ENCODE assay signal across 19 cellular contexts in the genomic region with DNA sequence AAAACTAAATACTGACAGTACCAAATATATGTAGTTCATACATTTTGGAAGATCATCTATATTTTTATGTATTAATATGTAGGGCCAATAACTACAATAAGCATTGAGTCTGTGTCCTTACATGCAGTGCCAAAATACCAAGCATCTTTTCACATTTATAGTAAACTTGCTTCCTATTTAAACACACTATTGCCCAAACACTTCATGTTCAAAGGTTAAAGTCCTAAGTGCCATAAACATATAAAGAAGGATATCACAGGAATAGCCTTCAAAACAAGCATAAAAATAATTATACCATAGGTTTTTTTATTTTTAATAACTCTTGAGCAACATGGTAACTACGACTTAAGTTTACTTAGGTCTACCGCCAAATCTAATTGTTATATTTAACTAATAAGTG. TPM values are rescaled to one million over a fixed set of nuclear protein-coding genes. Genes with fewer than 3 reads are reported as not detected.
DNase-seq lines count a peak whose midpoint lies in the region; ATAC-seq, FAIRE-seq and TF ChIP-seq lines count a peak whose summit lies in the region.
"Had no signal": no experiment of that assay in that cellular context is flagged by ENCODE, and none has a peak within 500 bp of the region (broad histone marks: within the 10 kb centered on the region; RNA-seq: fewer than 3 reads in every experiment).

No MANE protein-coding gene starts in this region.

- peaks cover 11 to 26% of the 10 kb centered on the region in 2 experiments for H3K36me3 ChIP-seq in endothelial cell of umbilical vein (ENCODE audit: control insufficient read depth in 2 of 2, extremely low read depth in 1 of 2, insufficient read depth in 2 of 2, low read length in 2 of 2)
- no peaks in the 10 kb centered on the region for H3K36me3 ChIP-seq in mucosa of descending colon (ENCODE audit: low read depth)

- no peak for DNase-seq in endothelial cell of umbilical vein (ENCODE audit: low read depth, low spot score)
- DNase-seq in mucosa of descending colon: no peak
- no peak for DNase-seq in GM20000 (ENCODE audit: low spot score)
- DNase-seq in NCI-H128 (lab: John Stamatoyannopoulos, UW; ENCODE audit: unreplicated experiment): no peak
- DNase-seq: C1 segment of cervical spinal cord; Calu3; CD4-positive, alpha-beta memory T cell; COR-L47; DMS53; DMS79 treated with DMSO at 0.1 percent for 48 hours; GF-D8; GM23248; H9 had no signal

- no peaks in the 10 kb centered on the region for H3K9me1 ChIP-seq in endothelial cell of umbilical vein (replicated peaks; ENCODE audit: control insufficient read depth, extremely low read depth, insufficient read depth, low read length)

- no peak for TF ChIP-seq POLR2A in endothelial cell of umbilical vein (IDR thresholded peaks at IDR 0.05; ENCODE audit: low read depth, low read length)

- no TSS peak for BruUV-seq in endothelial cell of umbilical vein (replicated peaks; lab: Mats Ljungman, UMichigan)

- ATAC-seq in mucosa of descending colon: peak; percentile 35
- no peak for ATAC-seq in GM18873 (IDR thresholded peaks at IDR 0.05; ENCODE audit: low FRiP score, unreplicated experiment)
- ATAC-seq: HCT116 had no signal

- TF ChIP-seq CTCF in endothelial cell of umbilical vein (IDR thresholded peaks at IDR 0.05; ENCODE audit: extremely low read depth in 1 of 2, insufficient read depth in 1 of 2, low read depth in 1 of 2, low read length in 2 of 2) (no peak), mucosa of descending colon (IDR thresholded peaks at IDR 0.05) (no peak), GM20000 (IDR thresholded peaks at IDR 0.05; ENCODE audit: extremely low read depth, missing control alignments) (no peak)

- POLR2A ChIA-PET in endothelial cell of umbilical vein (lab: Charles Lee): no interaction called here

- no peaks in the 10 kb centered on the region for H3K79me2 ChIP-seq in endothelial cell of umbilical vein (ENCODE audit: control insufficient read depth, insufficient read depth, low read length)

- H3K4me3 ChIP-seq in endothelial cell of umbilical vein (replicated peaks in 1 of 3; ENCODE audit: insufficient read depth in 1 of 3, low read depth in 1 of 3, low read length in 3 of 3) (no peak overlapping the region), mucosa of descending colon (no peak overlapping the region)
- H3K4me3 ChIP-seq: GM23248 had no signal

- H3K27ac ChIP-seq in endothelial cell of umbilical vein (ENCODE audit: insufficient read depth, low read depth, low read length): no peak overlapping the region
- H3K27ac ChIP-seq: GM23248 had no signal

- H3K9me3 ChIP-seq in endothelial cell of umbilical vein (replicated peaks; ENCODE audit: control insufficient read depth, insufficient read depth, low read length) (no peaks in the 10 kb centered on the region), mucosa of descending colon (no peaks in the 10 kb centered on the region)

- H3K4me2 ChIP-seq in endothelial cell of umbilical vein (ENCODE audit: insufficient read depth, low read length): peak overlapping the region; percentile 21

- no peak overlapping the region for H2AFZ ChIP-seq in endothelial cell of umbilical vein (ENCODE audit: low read depth, low read length)
- H2AFZ ChIP-seq: GM23248 had no signal

- no peaks in the 10 kb centered on the region for H3K27me3 ChIP-seq in endothelial cell of umbilical vein (ENCODE audit: control insufficient read depth in 2 of 2, insufficient read depth in 2 of 2, low read length in 2 of 2)

- FAIRE-seq in endothelial cell of umbilical vein (lab: Jason Lieb, UNC): no peak
- FAIRE-seq in islet of Langerhans (lab: Jason Lieb, UNC): peak; percentile 55
- FAIRE-seq: GM12891, GM18507, H1 had no signal

- CTCF ChIA-PET in endothelial cell of umbilical vein (lab: Charles Lee): interaction anchor here (1.3 to 3.1 kb wide), 3 partner anchors 10 to 17 kb away, joined by 4 to 10 read pairs (median 5); no protein-coding TSS in a partner anchor

- no peaks in the 10 kb centered on the region for H4K20me1 ChIP-seq in endothelial cell of umbilical vein (replicated peaks; ENCODE audit: control insufficient read depth, extremely low read depth, insufficient read depth, low read length)

- intact Hi-C loops in endothelial cell of umbilical vein (cut with micrococcal nuclease) (loop anchor here (2.0 kb wide), 2 partner anchors 17 to 31 kb away; partner anchors contain the start of gene SUPT20H), mucosa of descending colon (cut with DNase I, micrococcal nuclease) (no loop called here)

- H3K9ac ChIP-seq in endothelial cell of umbilical vein (replicated peaks; ENCODE audit: extremely low read depth, insufficient read depth, low read length): no peak overlapping the region
- H3K9ac ChIP-seq: GM23248 had no signal

- dilution Hi-C loops in endothelial cell of umbilical vein (cut with MboI; ENCODE audit: extremely low pct_ligation_motif_present, low sequenced_read_pairs): no loop called here

- H3K4me1 ChIP-seq in endothelial cell of umbilical vein (ENCODE audit: control insufficient read depth, extremely low read depth, insufficient read depth, low read length): peaks cover 31% of the 10 kb centered on the region
- no peaks in the 10 kb centered on the region for H3K4me1 ChIP-seq in mucosa of descending colon (ENCODE audit: low read depth)

TF ChIP-seq in endothelial cell of umbilical vein, 7 proteins besides CTCF, POLR2A, EP300 and RAD21:
- TF ChIP-seq POLR2AphosphoS5 (IDR thresholded peaks at IDR 0.05; ENCODE audit: insufficient read depth, low read depth, low read length): no peak
- no peak for TF ChIP-seq JUN (IDR thresholded peaks at IDR 0.05; ENCODE audit: borderline replicate concordance, insufficient read depth, insufficient read length, low read depth)
- TF ChIP-seq GATA2 (IDR thresholded peaks at IDR 0.05; ENCODE audit: insufficient read depth, insufficient read length, low read depth, low read length): no peak
- TF ChIP-seq, protein P1, sequence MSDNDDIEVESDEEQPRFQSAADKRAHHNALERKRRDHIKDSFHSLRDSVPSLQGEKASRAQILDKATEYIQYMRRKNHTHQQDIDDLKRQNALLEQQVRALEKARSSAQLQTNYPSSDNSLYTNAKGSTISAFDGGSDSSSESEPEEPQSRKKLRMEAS (IDR thresholded peaks at IDR 0.05; ENCODE audit: insufficient read depth, insufficient read length): no peak
- TF ChIP-seq MYC (IDR thresholded peaks at IDR 0.05; ENCODE audit: low read depth, low read length): no peak
- no peak for TF ChIP-seq FOS (IDR thresholded peaks at IDR 0.05; ENCODE audit: borderline replicate concordance, insufficient read depth, low read length)
- no peak for TF ChIP-seq EZH2 (IDR thresholded peaks at IDR 0.05; ENCODE audit: borderline replicate concordance, low read depth, low read length, severe bottlenecking)

RNA-seq across cellular contexts. Expression of gene EXOSC8, which starts 27.1 kb away (rescaled TPM):
- total RNA-seq in endothelial cell of umbilical vein (37.4 and 62.1 TPM in 2 replicates), mucosa of descending colon (10 to 100 TPM; 19.9 to 29.7 (median 27.1) TPM)
- 19.7 and 24.5 TPM in 2 replicates for polyA plus RNA-seq in endothelial cell of umbilical vein
- polyA plus RNA-seq in endothelial cell of umbilical vein (2011; cell fraction: cytosol; rRNA removed): 42.1 and 45.9 TPM in 2 replicates
- 62.1 and 84.6 TPM in 2 replicates for polyA plus RNA-seq in endothelial cell of umbilical vein (2011; cell fraction: nucleus; rRNA removed)
- 41.1 and 75.3 TPM in 2 replicates for polyA plus RNA-seq in endothelial cell of umbilical vein (2012)
- polyA minus RNA-seq in endothelial cell of umbilical vein: 17.0 and 20.9 TPM in 2 replicates
- polyA minus RNA-seq in endothelial cell of umbilical vein (2011; cell fraction: cytosol; rRNA and poly(A)+ RNA removed): 15.8 TPM
- 15.2 and 29.8 TPM in 2 replicates for polyA minus RNA-seq in endothelial cell of umbilical vein (2011; cell fraction: nucleus; rRNA and poly(A)+ RNA removed)

RNA-seq across cellular contexts. Expression of gene ALG5, which starts 28.5 kb away (rescaled TPM):
- total RNA-seq in endothelial cell of umbilical vein (29.3 and 31.3 TPM in 2 replicates), mucosa of descending colon (10 to 100 TPM; 24.0 to 38.6 (median 30.1) TPM)
- 17.0 and 24.4 TPM in 2 replicates for polyA plus RNA-seq in endothelial cell of umbilical vein
- 30.2 and 32.6 TPM in 2 replicates for polyA plus RNA-seq in endothelial cell of umbilical vein (2011; cell fraction: cytosol; rRNA removed)
- polyA plus RNA-seq in endothelial cell of umbilical vein (2011; cell fraction: nucleus; rRNA removed): 17.8 and 22.0 TPM in 2 replicates
- polyA plus RNA-seq in endothelial cell of umbilical vein (2012): 35.4 and 43.8 TPM in 2 replicates
- 10.1 and 15.0 TPM in 2 replicates for polyA minus RNA-seq in endothelial cell of umbilical vein
- polyA minus RNA-seq in endothelial cell of umbilical vein (2011; cell fraction: cytosol; rRNA and poly(A)+ RNA removed): 14.7 TPM
- 16.9 and 23.5 TPM in 2 replicates for polyA minus RNA-seq in endothelial cell of umbilical vein (2011; cell fraction: nucleus; rRNA and poly(A)+ RNA removed)

RNA-seq across cellular contexts. Expression of gene SUPT20H, which starts 31.8 kb away (rescaled TPM):
- total RNA-seq in endothelial cell of umbilical vein (65.9 and 70.7 TPM in 2 replicates), mucosa of descending colon (10 to 100 TPM; 47.7 to 56.9 (median 56.4) TPM)
- polyA plus RNA-seq in endothelial cell of umbilical vein: 47.2 and 48.3 TPM in 2 replicates
- 47.4 and 50.8 TPM in 2 replicates for polyA plus RNA-seq in endothelial cell of umbilical vein (2011; cell fraction: cytosol; rRNA removed)
- 124 and 130 TPM in 2 replicates for polyA plus RNA-seq in endothelial cell of umbilical vein (2011; cell fraction: nucleus; rRNA removed)
- 54.3 and 71.2 TPM in 2 replicates for polyA plus RNA-seq in endothelial cell of umbilical vein (2012)
- 66.0 and 71.0 TPM in 2 replicates for polyA minus RNA-seq in endothelial cell of umbilical vein
- 7.6 TPM for polyA minus RNA-seq in endothelial cell of umbilical vein (2011; cell fraction: cytosol; rRNA and poly(A)+ RNA removed)
- 110 and 167 TPM in 2 replicates for polyA minus RNA-seq in endothelial cell of umbilical vein (2011; cell fraction: nucleus; rRNA and poly(A)+ RNA removed)
